In genomic region chr6:112557961-112558360, GRCh38 we compare ENCODE assay signal across 24 cellular contexts.
"Had no signal": no experiment of that assay in that cellular context is flagged by ENCODE, and none has a peak within 500 bp of the region (broad histone marks: within the 10 kb centered on the region; RNA-seq: fewer than 3 reads in every experiment).

No MANE protein-coding gene starts in this region.

- H3K27ac ChIP-seq: coronary artery, dorsolateral prefrontal cortex, epithelial cell of prostate, esophagus squamous epithelium, gastrocnemius medialis, heart right ventricle, left lung, lower lobe of right lung had no signal

- H3K4me3 ChIP-seq: coronary artery, dorsolateral prefrontal cortex, esophagus squamous epithelium, gastrocnemius medialis, heart right ventricle, left lung, lower lobe of right lung, mucosa of descending colon had no signal

- H3K27me3 ChIP-seq: dorsolateral prefrontal cortex, esophagus squamous epithelium, gastrocnemius medialis, heart right ventricle, left lung had no signal

- FAIRE-seq: colon, islet of Langerhans, keratinocyte had no signal

- H3K36me3 ChIP-seq: esophagus squamous epithelium, gastrocnemius medialis, heart right ventricle, left lung, lower lobe of right lung had no signal

- H3K4me1 ChIP-seq: esophagus squamous epithelium, gastrocnemius medialis, left lung, lower lobe of right lung had no signal

- DNase-seq: dermis blood vessel endothelial cell; dorsolateral prefrontal cortex; effector CD4-positive, alpha-beta T cell; effector memory CD4-positive, alpha-beta T cell; erythroblast; esophagus squamous epithelium; foreskin fibroblast; foreskin melanocyte; gastrocnemius medialis; glutamatergic neuron; heart right ventricle; hippocampal formation; left cardiac atrium; left lung; left ventricle myocardium superior; lower lobe of right lung; mesenchymal stem cell; mucosa of descending colon had no signal

- ATAC-seq: esophagus mucosa, gastrocnemius medialis, heart right ventricle, left lung, left ventricle myocardium superior, lower lobe of right lung, mucosa of descending colon had no signal

- H3K9me3 ChIP-seq: esophagus squamous epithelium, gastrocnemius medialis, left lung, lower lobe of right lung, mucosa of descending colon had no signal
